In genomic region chr2:128594273-128594910, GRCh38 we compare ENCODE assay signal across 18 cellular contexts.
DNase-seq lines count a peak whose midpoint lies in the region; ATAC-seq and TF ChIP-seq lines count a peak whose summit lies in the region.
"Had no signal": no experiment of that assay in that cellular context is flagged by ENCODE, and none has a peak within 500 bp of the region (broad histone marks: within the 10 kb centered on the region; RNA-seq: fewer than 3 reads in every experiment).

No MANE protein-coding gene starts in this region.

- H3K27me3 ChIP-seq in liver (ENCODE audit: control insufficient read depth in 4 of 4, insufficient read depth in 4 of 4, low read length in 3 of 4), result no peaks in the 10 kb centered on the region

- H3K4me1 ChIP-seq in liver (ENCODE audit: control insufficient read depth in 4 of 4, insufficient read depth in 4 of 4, low read length in 3 of 4), result peaks cover 4 to 38% (median 26%) of the 10 kb centered on the region in 4 donors

- no peaks in the 10 kb centered on the region for H3K36me3 ChIP-seq in liver (ENCODE audit: control insufficient read depth in 4 of 4, insufficient read depth in 3 of 4, low read depth in 1 of 4, low read length in 3 of 4)

- no peaks in the 10 kb centered on the region for H3K4me1 Mint-ChIP-seq in activated CD8-positive, alpha-beta memory T cell treated with anti-CD3 and anti-CD28 coated beads, Interleukin-2, amount 10 ng/mL, durations not matched to agents 7 days and 5 days
- H3K4me1 Mint-ChIP-seq: B cell; CD8-positive, alpha-beta memory T cell had no signal

- peak; percentile 31 for DNase-seq in activated CD8-positive, alpha-beta memory T cell treated with anti-CD3 and anti-CD28 coated beads, Interleukin-2, amount 10 ng/mL, durations not matched to agents 7 days and 5 days
- DNase-seq in retina (peak; percentile 20), NCI-H510A (lab: John Stamatoyannopoulos, UW) (no peak)
- DNase-seq: CD8-positive, alpha-beta memory T cell; DND-41; GDM1; H9; Kasumi-1; NCI-H1105 treated with DMSO at 0.1 percent for 48 hours; NCI-H187 treated with DMSO at 0.1 percent for 48 hours; NCI-H2171 treated with DMSO at 0.1 percent for 48 hours; SIG-M5 had no signal

- peak overlapping the region; percentile 54 for H3K27ac ChIP-seq in C4-2B
- H3K27ac ChIP-seq in liver (ENCODE audit: low read depth in 1 of 2, low read length in 2 of 2), result peak overlapping the region; percentile 73 to 93

- 83% methylated on average over 8 of the region's 8 CpGs for WGBS in liver

- no peak for TF ChIP-seq CTCF in C4-2B (conservative IDR thresholded peaks at IDR 0.05)
- no peak for TF ChIP-seq CTCF in liver (IDR thresholded peaks at IDR 0.05; ENCODE audit: low read depth, low read length, missing input control)

- no peak for ATAC-seq in activated CD8-positive, alpha-beta memory T cell treated with anti-CD3 and anti-CD28 coated beads, Interleukin-2, amount 10 ng/mL, durations not matched to agents 7 days and 5 days
- ATAC-seq in HG03135 (IDR thresholded peaks at IDR 0.05; ENCODE audit: unreplicated experiment) (no peak), HG02610 (IDR thresholded peaks at IDR 0.05; ENCODE audit: unreplicated experiment) (no peak), HG02938 (IDR thresholded peaks at IDR 0.05; ENCODE audit: unreplicated experiment) (no peak)

- H3K9me3 ChIP-seq in liver (ENCODE audit: control insufficient read depth in 4 of 4, low read length in 3 of 4), result no peaks in the 10 kb centered on the region

- CTCF ChIA-PET in activated CD8-positive, alpha-beta memory T cell treated with anti-CD3 and anti-CD28 coated beads, Interleukin-2, amount 10 ng/mL, durations not matched to agents 7 days and 5 days (lab: Charles Lee), result no interaction called here

- no peaks in the 10 kb centered on the region for H3K27me3 Mint-ChIP-seq in activated CD8-positive, alpha-beta memory T cell treated with anti-CD3 and anti-CD28 coated beads, Interleukin-2, amount 10 ng/mL, durations not matched to agents 7 days and 5 days

- peak overlapping the region; percentile 41 to 71 (median 54) for H3K4me3 ChIP-seq in liver (ENCODE audit: low read depth in 1 of 3, low read length in 3 of 3)

- no peak overlapping the region for H3K4me3 Mint-ChIP-seq in activated CD8-positive, alpha-beta memory T cell treated with anti-CD3 and anti-CD28 coated beads, Interleukin-2, amount 10 ng/mL, durations not matched to agents 7 days and 5 days
- H3K4me3 Mint-ChIP-seq: B cell; CD8-positive, alpha-beta memory T cell; H9 had no signal

- H3K9ac ChIP-seq in liver (ENCODE audit: low read depth in 1 of 2, low read length in 2 of 2), result peak overlapping the region; percentile 2 to 30

- no peaks in the 10 kb centered on the region for H3K9me3 Mint-ChIP-seq in activated CD8-positive, alpha-beta memory T cell treated with anti-CD3 and anti-CD28 coated beads, Interleukin-2, amount 10 ng/mL, durations not matched to agents 7 days and 5 days (ENCODE audit: low read depth)
- H3K9me3 Mint-ChIP-seq: CD8-positive, alpha-beta memory T cell; H9 had no signal

- TF ChIP-seq RAD21 in liver (IDR thresholded peaks at IDR 0.05), result no peak

- no peak overlapping the region for H3K27ac Mint-ChIP-seq in activated CD8-positive, alpha-beta memory T cell treated with anti-CD3 and anti-CD28 coated beads, Interleukin-2, amount 10 ng/mL, durations not matched to agents 7 days and 5 days
- H3K27ac Mint-ChIP-seq: B cell; CD8-positive, alpha-beta memory T cell; H9 had no signal

- H3K36me3 Mint-ChIP-seq in activated CD8-positive, alpha-beta memory T cell treated with anti-CD3 and anti-CD28 coated beads, Interleukin-2, amount 10 ng/mL, durations not matched to agents 7 days and 5 days, result no peaks in the 10 kb centered on the region
- H3K36me3 Mint-ChIP-seq: CD8-positive, alpha-beta memory T cell had no signal

TF ChIP-seq in liver, 16 proteins besides CTCF, POLR2A, EP300 and RAD21:
- TF ChIP-seq ATF3 (IDR thresholded peaks at IDR 0.05) (no peak), FOXA1 (IDR thresholded peaks at IDR 0.05) (no peak), RXRA (IDR thresholded peaks at IDR 0.05) (peak; percentile 2 to 75), YY1 (IDR thresholded peaks at IDR 0.05) (peak; percentile 1), EGR1 (IDR thresholded peaks at IDR 0.05; ENCODE audit: low read depth in 2 of 2) (no peak), TAF1 (conservative IDR thresholded peaks at IDR 0.05) (no peak), HNF4A (conservative IDR thresholded peaks at IDR 0.05) (peak; percentile 60 to 78)
TF ChIP-seq in liver: peak in this region for 3.
